In genomic region chr3:149316427-149316826, GRCh38 we compare ENCODE assay signal across 23 cellular contexts. TPM values are rescaled to one million over a fixed set of nuclear protein-coding genes. Genes with fewer than 3 reads are reported as not detected.
DNase-seq lines count a peak whose midpoint lies in the region; ATAC-seq, FAIRE-seq and TF ChIP-seq lines count a peak whose summit lies in the region.
"Had no signal": no experiment of that assay in that cellular context is flagged by ENCODE, and none has a peak within 500 bp of the region (broad histone marks: within the 10 kb centered on the region; RNA-seq: fewer than 3 reads in every experiment).

No MANE protein-coding gene starts in this region.

- no peak for TF ChIP-seq EP300 in transverse colon (IDR thresholded peaks at IDR 0.05; ENCODE audit: low read depth)

- H2AFZ ChIP-seq in endothelial cell of umbilical vein (ENCODE audit: low read depth, low read length), result peak overlapping the region; percentile 44

- H3K36me3 ChIP-seq in endothelial cell of umbilical vein (ENCODE audit: control insufficient read depth in 2 of 2, extremely low read depth in 1 of 2, insufficient read depth in 2 of 2, low read length in 2 of 2) (peaks cover 0 to 4% of the 10 kb centered on the region in 2 experiments), ascending aorta (no peaks in the 10 kb centered on the region), transverse colon (no peaks in the 10 kb centered on the region)
- H3K36me3 ChIP-seq: esophagus muscularis mucosa, thoracic aorta had no signal

- WGBS in transverse colon (ENCODE audit: low coverage in 1 of 2), 2 donors, result 46% methylated on average over 2 of the region's 2 CpGs; no CpG with 5 or more reads in 1 of the 2 donors

- no peaks in the 10 kb centered on the region for H3K9me1 ChIP-seq in endothelial cell of umbilical vein (replicated peaks; ENCODE audit: control insufficient read depth, extremely low read depth, insufficient read depth, low read length)

- H3K9ac ChIP-seq in endothelial cell of umbilical vein (replicated peaks; ENCODE audit: extremely low read depth, insufficient read depth, low read length), result no peak overlapping the region

- no peaks in the 10 kb centered on the region for H3K79me2 ChIP-seq in endothelial cell of umbilical vein (ENCODE audit: control insufficient read depth, insufficient read depth, low read length)

- in situ Hi-C loops in transverse colon (cut with MboI; ENCODE audit: low pct_ligation_motif_present in 1 of 4, low pct_unique_long_range_greater_than_20kb in 1 of 4, low sequenced_read_pairs in 3 of 4), result no loop called here

- no peak for FAIRE-seq in endothelial cell of umbilical vein (lab: Jason Lieb, UNC)
- no peak for FAIRE-seq in GM19239 (lab: Jason Lieb, UNC)

- dilution Hi-C loops in endothelial cell of umbilical vein (cut with MboI; ENCODE audit: extremely low pct_ligation_motif_present, low sequenced_read_pairs), result no loop called here

- H3K27ac ChIP-seq in endothelial cell of umbilical vein (ENCODE audit: insufficient read depth, low read depth, low read length) (no peak overlapping the region), ascending aorta (no peak overlapping the region), transverse colon (no peak overlapping the region)
- H3K27ac ChIP-seq: dorsolateral prefrontal cortex, esophagus muscularis mucosa had no signal

- no peak overlapping the region for H3K4me2 ChIP-seq in endothelial cell of umbilical vein (ENCODE audit: insufficient read depth, low read length)

- BruUV-seq in endothelial cell of umbilical vein (replicated peaks; lab: Mats Ljungman, UMichigan), result no TSS peak

- intact Hi-C loops in endothelial cell of umbilical vein (cut with micrococcal nuclease) (no loop called here), ascending aorta (cut with DNase I) (no loop called here), transverse colon (cut with DNase I; ENCODE audit: low total_unique reads) (no loop called here)

- POLR2A ChIA-PET in endothelial cell of umbilical vein (lab: Charles Lee), result no interaction called here

- H3K9me3 ChIP-seq in endothelial cell of umbilical vein (replicated peaks; ENCODE audit: control insufficient read depth, insufficient read depth, low read length) (no peaks in the 10 kb centered on the region), ascending aorta (no peaks in the 10 kb centered on the region), transverse colon (no peaks in the 10 kb centered on the region)
- H3K9me3 ChIP-seq: esophagus muscularis mucosa, thoracic aorta had no signal

- no peaks in the 10 kb centered on the region for H4K20me1 ChIP-seq in endothelial cell of umbilical vein (replicated peaks; ENCODE audit: control insufficient read depth, extremely low read depth, insufficient read depth, low read length)

- CTCF ChIA-PET in endothelial cell of umbilical vein (lab: Charles Lee), result interaction anchor here (0.6 to 1.6 kb wide), 6 partner anchors 15 to 196 kb away, joined by 3 to 6 read pairs (median 4); partner anchors contain the start of gene TM4SF18

- TF ChIP-seq POLR2A in endothelial cell of umbilical vein (IDR thresholded peaks at IDR 0.05; ENCODE audit: low read depth, low read length) (no peak), transverse colon (IDR thresholded peaks at IDR 0.05) (no peak)

- H3K27me3 ChIP-seq in endothelial cell of umbilical vein (ENCODE audit: control insufficient read depth in 2 of 2, insufficient read depth in 2 of 2, low read length in 2 of 2) (no peaks in the 10 kb centered on the region), ascending aorta (no peaks in the 10 kb centered on the region), transverse colon (no peaks in the 10 kb centered on the region)
- H3K27me3 ChIP-seq: esophagus muscularis mucosa, heart right ventricle had no signal

- H3K4me1 ChIP-seq in endothelial cell of umbilical vein (ENCODE audit: control insufficient read depth, extremely low read depth, insufficient read depth, low read length) (peaks cover 8% of the 10 kb centered on the region), ascending aorta (peaks cover 0 to 9% of the 10 kb centered on the region in 2 donors), transverse colon (peaks cover 0 to 13% (median 0%) of the 10 kb centered on the region in 4 donors)

- ATAC-seq in GM21717 (IDR thresholded peaks at IDR 0.05; ENCODE audit: unreplicated experiment), result no peak

- H3K4me3 ChIP-seq in endothelial cell of umbilical vein (replicated peaks in 1 of 3; ENCODE audit: insufficient read depth in 1 of 3, low read depth in 1 of 3, low read length in 3 of 3) (no peak overlapping the region), ascending aorta (no peak overlapping the region), transverse colon (no peak overlapping the region)
- H3K4me3 ChIP-seq: dorsolateral prefrontal cortex, esophagus muscularis mucosa, heart right ventricle, thoracic aorta had no signal

- peak; percentile 21 for DNase-seq in AG20443 (ENCODE audit: low spot score)
- DNase-seq in NCI-H69 (lab: John Stamatoyannopoulos, UW), result peak; percentile 46
- no peak for DNase-seq in endothelial cell of umbilical vein (ENCODE audit: low read depth, low spot score)
- DNase-seq in mucosa of gallbladder (ENCODE audit: low spot score), result peak; percentile 33
- no peak for DNase-seq in ascending aorta (ENCODE audit: low spot score in 2 of 2)
- DNase-seq in transverse colon, result no peak
- DNase-seq in GM19239 (ENCODE audit: insufficient read length, low spot score), result no peak
- DNase-seq: activated B cell treated with CpG ODN at 0.5 μM for 24 hours; activated CD8-positive, alpha-beta memory T cell treated with anti-CD3 and anti-CD28 coated beads for 24 hours; activated naive CD8-positive, alpha-beta T cell treated with anti-CD3 and anti-CD28 coated beads, Interleukin-2, amount 10 ng/mL, durations not matched to agents 7 days and 5 days; CD4-positive, alpha-beta T cell; DMS79 treated with DMSO at 0.1 percent for 48 hours; dorsolateral prefrontal cortex; GOT3; heart right ventricle; MM.1S; NCI-H1694; nephron progenitor cell; stimulated activated CD4-positive, alpha-beta T cell treated with anti-CD3 and anti-CD28 coated beads, Interleukin-12 subunit alpha, Interleukin-12 subunit beta, amount 100 ng/mL, for 4 hours had no signal

- TF ChIP-seq CTCF in endothelial cell of umbilical vein (IDR thresholded peaks at IDR 0.05; ENCODE audit: extremely low read depth in 1 of 2, insufficient read depth in 1 of 2, low read depth in 1 of 2, low read length in 2 of 2), result no peak
- no peak for TF ChIP-seq CTCF in ascending aorta (IDR thresholded peaks at IDR 0.05)
- no peak for TF ChIP-seq CTCF in transverse colon (IDR thresholded peaks at IDR 0.05)

TF ChIP-seq in endothelial cell of umbilical vein, 7 proteins besides CTCF, POLR2A, EP300 and RAD21:
- TF ChIP-seq POLR2AphosphoS5 (IDR thresholded peaks at IDR 0.05; ENCODE audit: insufficient read depth, low read depth, low read length), result no peak
- no peak for TF ChIP-seq GATA2 (IDR thresholded peaks at IDR 0.05; ENCODE audit: insufficient read depth, insufficient read length, low read depth, low read length)
- TF ChIP-seq MYC (IDR thresholded peaks at IDR 0.05; ENCODE audit: low read depth, low read length), result no peak
- TF ChIP-seq JUN (IDR thresholded peaks at IDR 0.05; ENCODE audit: borderline replicate concordance, insufficient read depth, insufficient read length, low read depth), result no peak
- TF ChIP-seq EZH2 (IDR thresholded peaks at IDR 0.05; ENCODE audit: borderline replicate concordance, low read depth, low read length, severe bottlenecking), result no peak
- TF ChIP-seq FOS (IDR thresholded peaks at IDR 0.05; ENCODE audit: borderline replicate concordance, insufficient read depth, low read length), result no peak
- TF ChIP-seq MAX (IDR thresholded peaks at IDR 0.05; ENCODE audit: insufficient read depth, insufficient read length), result no peak

RNA-seq across cellular contexts. Expression of gene TM4SF18, which starts 17.0 kb away (rescaled TPM):
- total RNA-seq in endothelial cell of umbilical vein (142 and 158 TPM in 2 replicates), mucosa of gallbladder (7.7 TPM), ascending aorta (6.2 TPM), transverse colon (1 to 10 TPM in 1 of 4 donors, under 1 TPM in 2, not detected in 1; 0.80 to 1.4 (median 0.82) TPM)
- 150 and 163 TPM in 2 replicates for polyA plus RNA-seq in endothelial cell of umbilical vein
- 116 and 149 TPM in 2 replicates for polyA plus RNA-seq in endothelial cell of umbilical vein (2011; cell fraction: cytosol; rRNA removed)
- polyA plus RNA-seq in endothelial cell of umbilical vein (2011; cell fraction: nucleus; rRNA removed), result 67.7 and 88.9 TPM in 2 replicates
- polyA plus RNA-seq in endothelial cell of umbilical vein (2012), result 19.9 and 43.2 TPM in 2 replicates
- 192 and 213 TPM in 2 replicates for polyA minus RNA-seq in endothelial cell of umbilical vein
- polyA minus RNA-seq in endothelial cell of umbilical vein (2011; cell fraction: cytosol; rRNA and poly(A)+ RNA removed), result not detected
- 66.9 and 78.8 TPM in 2 replicates for polyA minus RNA-seq in endothelial cell of umbilical vein (2011; cell fraction: nucleus; rRNA and poly(A)+ RNA removed)
- total RNA-seq: activated B cell treated with CpG ODN at 0.5 μM for 24 hours; activated naive CD8-positive, alpha-beta T cell treated with anti-CD3 and anti-CD28 coated beads, Interleukin-2, amount 10 ng/mL, durations not matched to agents 7 days and 5 days; CD4-positive, alpha-beta T cell had no signal
- polyA plus RNA-seq: IgD-negative memory B cell had no signal

Comparison
In these comparisons a context has a peak if more than half of its experiments do, and no peak if none do; other contexts are left out.
1. DNase-seq: peak in AG20443 (single experiment), NCI-H69 (single experiment) and mucosa of gallbladder (single experiment); none in endothelial cell of umbilical vein (single experiment), ascending aorta (0 of 2), transverse colon (single experiment) and GM19239 (single experiment).
2. RNA of gene TM4SF18, which starts 17.0 kb away (total RNA-seq): 142 to 158 TPM in endothelial cell of umbilical vein; 7.7 TPM in mucosa of gallbladder (single experiment), 6.2 TPM in ascending aorta (single experiment) and 0.80 to 1.4 TPM in transverse colon; every median in the first group is over 10 times any median in the second.